Comparison of ENCODE assay signal across 1 cellular context in genomic region chr18:73691624-73692023, GRCh38.
TF ChIP-seq lines count a peak whose summit lies in the region.

No MANE protein-coding gene starts in this region.

TF ChIP-seq in GM23338, 12 proteins besides CTCF, POLR2A, EP300 and RAD21 (continued from another document):
- no peak for TF ChIP-seq ZNF462 (CRISPR knock-in tag; IDR thresholded peaks at IDR 0.05)
- no peak for TF ChIP-seq POLR2AphosphoS5 (IDR thresholded peaks at IDR 0.05; ENCODE audit: low read depth)
- no peak for TF ChIP-seq ETS1 (IDR thresholded peaks at IDR 0.05)
